28 cellular contexts compared by ENCODE assay signal in the genomic region with DNA sequence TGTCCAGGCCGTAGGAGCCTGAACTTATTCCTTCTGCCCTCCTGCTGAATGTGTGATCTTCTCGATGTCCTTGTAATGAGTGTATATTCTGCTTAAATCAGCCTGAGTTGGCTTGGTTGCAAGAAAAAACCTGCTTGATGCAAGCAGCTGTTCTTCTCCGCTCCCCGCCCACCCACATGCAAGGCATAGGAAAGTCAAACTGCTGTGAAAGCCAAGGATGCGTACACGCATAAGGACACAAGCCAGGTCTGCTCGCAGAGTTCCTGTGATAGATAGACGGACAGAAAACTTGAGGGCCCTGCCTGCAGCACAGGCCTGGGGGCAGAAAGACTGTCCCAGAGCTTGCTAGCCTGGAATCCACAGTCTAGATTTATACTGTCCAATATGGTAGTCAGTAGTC.
"Had no signal": no experiment of that assay in that cellular context is flagged by ENCODE, and none has a peak within 500 bp of the region (broad histone marks: within the 10 kb centered on the region; RNA-seq: fewer than 3 reads in every experiment).

No MANE protein-coding gene starts in this region.

- H3K4me3 ChIP-seq: ascending aorta, breast epithelium, cardiac muscle cell, coronary artery, esophagus muscularis mucosa, gastrocnemius medialis had no signal

- H3K36me3 ChIP-seq: ascending aorta, breast epithelium, cardiac muscle cell, esophagus muscularis mucosa, gastrocnemius medialis had no signal

- H3K9me3 ChIP-seq: ascending aorta, breast epithelium, esophagus muscularis mucosa, gastrocnemius medialis had no signal

- H3K27me3 ChIP-seq: ascending aorta, breast epithelium, cardiac muscle cell, esophagus muscularis mucosa, gastrocnemius medialis had no signal

- H3K4me1 ChIP-seq: ascending aorta, breast epithelium, foreskin keratinocyte had no signal

- H3K27ac ChIP-seq: ascending aorta, breast epithelium, cardiac muscle cell, coronary artery, esophagus muscularis mucosa, foreskin keratinocyte, gastrocnemius medialis, VCaP had no signal

- DNase-seq: activated CD4-positive, alpha-beta memory T cell treated with anti-CD3 and anti-CD28 coated beads, Interleukin-2, amount 10 ng/mL, durations not matched to agents 7 days and 5 days; activated CD4-positive, alpha-beta T cell treated with anti-CD3 and anti-CD28 coated beads for 1 hour; activated CD4-positive, alpha-beta T cell treated with anti-CD3 and anti-CD28 coated beads for 4 hours; activated CD4-positive, alpha-beta T cell treated with anti-CD3 and anti-CD28 coated beads, Interleukin-2, amount 10 ng/mL, durations not matched to agents 7 days and 5 days; activated CD4-positive, alpha-beta T cell treated with anti-CD3 and anti-CD28 coated beads, Interleukin-2, amount 50 U/mL, for 4 hours; activated CD8-positive, alpha-beta memory T cell treated with anti-CD3 and anti-CD28 coated beads, Interleukin-2, amount 50 U/mL, for 48 hours; activated gamma-delta T cell; activated naive CD4-positive, alpha-beta T cell; activated naive CD4-positive, alpha-beta T cell treated with anti-CD3 and anti-CD28 coated beads, Interleukin-2, amount 10 ng/mL, durations not matched to agents 7 days and 5 days; activated naive CD8-positive, alpha-beta T cell treated with anti-CD3 and anti-CD28 coated beads, Interleukin-2, amount 10 ng/mL, durations not matched to agents 7 days and 5 days; activated T-cell treated with anti-CD3 and anti-CD28 coated beads for 4 hours; activated T-cell treated with anti-CD3 and anti-CD28 coated beads, Interleukin-2, amount 50 U/mL, for 24 hours; activated T-cell treated with anti-CD3 and anti-CD28 coated beads, Interleukin-2, amount 50 U/mL, for 72 hours; effector CD4-positive, alpha-beta T cell; effector memory CD8-positive, alpha-beta T cell; erythroblast; foreskin keratinocyte; gastrocnemius medialis; glutamatergic neuron; T-helper 1 cell; T-helper 17 cell; T1000 had no signal
